ENCODE assay signal across 12 cellular contexts in the genomic region with DNA sequence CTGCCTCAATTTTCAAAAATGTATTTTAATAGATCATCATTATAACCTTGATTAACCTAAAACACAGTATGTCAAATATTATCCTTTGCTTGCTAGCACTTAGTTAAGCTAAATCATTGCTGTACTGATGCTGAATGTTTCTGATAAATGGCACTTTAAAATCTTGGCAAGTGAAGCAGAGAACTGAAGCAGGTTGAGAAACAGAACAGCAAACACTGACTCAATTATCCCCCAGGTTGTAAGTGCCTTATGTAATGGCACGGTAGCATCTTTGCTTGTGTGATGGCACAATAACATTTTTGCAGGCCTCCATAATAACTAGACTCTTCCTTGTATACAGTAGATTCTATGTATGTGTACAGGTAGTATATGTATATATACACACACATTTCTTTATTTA. TPM values are rescaled to one million over a fixed set of nuclear protein-coding genes. Genes with fewer than 3 reads are reported as not detected.
DNase-seq lines count a peak whose midpoint lies in the region; ATAC-seq, FAIRE-seq and TF ChIP-seq lines count a peak whose summit lies in the region.
"Had no signal": no experiment of that assay in that cellular context is flagged by ENCODE, and none has a peak within 500 bp of the region (broad histone marks: within the 10 kb centered on the region; RNA-seq: fewer than 3 reads in every experiment).

No MANE protein-coding gene starts in this region.

- peak; percentile 1 for DNase-seq in NCI-H748 (lab: John Stamatoyannopoulos, UW; ENCODE audit: unreplicated experiment)
- DNase-seq in NCI-H748 treated with DMSO at 0.1 percent for 48 hours (lab: John Stamatoyannopoulos, UW), result no peak
- no peak for DNase-seq in CD4-positive, alpha-beta T cell
- DNase-seq in GM12891 (ENCODE audit: insufficient read length, low spot score), result no peak
- DNase-seq in epithelial cell of esophagus (ENCODE audit: low read depth), result peak; percentile 27
- no peak for DNase-seq in stimulated activated CD4-positive, alpha-beta T cell treated with anti-CD3 and anti-CD28 coated beads, Interleukin-4, amount 100 ng/mL, for 4 hours
- no peak for DNase-seq in Right ventricle myocardium inferior (ENCODE audit: missing footprints)

- no peaks in the 10 kb centered on the region for H3K27me3 ChIP-seq in CD4-positive, alpha-beta T cell (ENCODE audit: control insufficient read depth, insufficient read depth, low read length)

- no peak overlapping the region for H3K27ac ChIP-seq in CD4-positive, alpha-beta T cell (ENCODE audit: low read depth, low read length)
- H3K27ac ChIP-seq: C4-2B, PC-9, SJSA1 had no signal

- ATAC-seq in CD4-positive, alpha-beta T cell (ENCODE audit: poor library complexity), result no peak
- ATAC-seq in Right ventricle myocardium inferior, result no peak

- POLR2A ChIA-PET in CD4-positive, alpha-beta T cell (lab: Charles Lee), result interaction anchor here (1.0 to 4.1 kb wide), 3 partner anchors 32 to 96 kb away, joined by 3 to 36 read pairs (median 20); no protein-coding TSS in a partner anchor

- no peaks in the 10 kb centered on the region for H3K9me3 Mint-ChIP-seq in CD4-positive, alpha-beta T cell

- no peak overlapping the region for H3K4me3 Mint-ChIP-seq in CD4-positive, alpha-beta T cell

- intact Hi-C loops in CD4-positive, alpha-beta T cell (cut with DNase I, micrococcal nuclease), result loop anchor here (1.0 to 2.0 kb wide), 4 partner anchors 52 to 96 kb away; no protein-coding TSS in a partner anchor
- intact Hi-C loops in Right ventricle myocardium inferior (cut with DNase I), result no loop called here

- FAIRE-seq in GM12891 (lab: Jason Lieb, UNC), result peak; percentile 5
- FAIRE-seq: GM19239 had no signal

- no peak overlapping the region for H3K4me3 ChIP-seq in epithelial cell of esophagus (ENCODE audit: low read length)
- H3K4me3 ChIP-seq: PC-9, SJSA1 had no signal

- peaks cover 89% of the 10 kb centered on the region for H3K36me3 Mint-ChIP-seq in CD4-positive, alpha-beta T cell (ENCODE audit: low read depth)

- H3K9me3 ChIP-seq in CD4-positive, alpha-beta T cell (ENCODE audit: control insufficient read depth, low read length), result no peaks in the 10 kb centered on the region
- H3K9me3 ChIP-seq: Caco-2, SJSA1 had no signal

- no peak for TF ChIP-seq POLR2A in GM12891 (IDR thresholded peaks at IDR 0.05; ENCODE audit: low read depth, low read length)

- CTCF ChIA-PET in CD4-positive, alpha-beta T cell (lab: Charles Lee), result interaction anchor here (0.6 to 4.1 kb wide), 15 partner anchors 9 to 129 kb away, joined by 3 to 76 read pairs (median 6); no protein-coding TSS in a partner anchor

- no peaks in the 10 kb centered on the region for H3K27me3 Mint-ChIP-seq in CD4-positive, alpha-beta T cell

- TF ChIP-seq CTCF in CD4-positive, alpha-beta T cell (IDR thresholded peaks at IDR 0.05), result no peak
- TF ChIP-seq CTCF in epithelial cell of esophagus (IDR thresholded peaks at IDR 0.05; ENCODE audit: insufficient read depth, low read depth, low read length, missing control alignments), result no peak

- H3K4me1 Mint-ChIP-seq in CD4-positive, alpha-beta T cell (ENCODE audit: low read depth), result peaks cover 95% of the 10 kb centered on the region

- H3K27ac Mint-ChIP-seq in CD4-positive, alpha-beta T cell, result peak overlapping the region; percentile 55

TF ChIP-seq in GM12891, 5 proteins besides CTCF, POLR2A, EP300 and RAD21:
- no peak for TF ChIP-seq POLR2AphosphoS5 (IDR thresholded peaks at IDR 0.05; ENCODE audit: low read depth, low read length)
- TF ChIP-seq TAF1 (IDR thresholded peaks at IDR 0.05; ENCODE audit: low read depth, low read length), result no peak
- TF ChIP-seq SPI1 (IDR thresholded peaks at IDR 0.05; ENCODE audit: low read depth, low read length), result no peak
- TF ChIP-seq POU2F2 (IDR thresholded peaks at IDR 0.05; ENCODE audit: low read depth, low read length), result no peak
- TF ChIP-seq PAX5 (IDR thresholded peaks at IDR 0.05; ENCODE audit: insufficient read depth, low read length, severe bottlenecking), result no peak
TF ChIP-seq in GM12891: peak in this region for 0.

RNA-seq across cellular contexts. Expression of a gene that starts 33.8 kb away (rescaled TPM):
- 100 to 1,000 TPM; 158 to 165 TPM for total RNA-seq in CD4-positive, alpha-beta T cell
- polyA plus RNA-seq in GM12891 (2012; ENCODE audit: low read depth, missing spikeins), result 56.8 TPM
- total RNA-seq in Right ventricle myocardium inferior, result 4.2 TPM
- total RNA-seq: Caco-2, PC-9, SJSA1 had no signal

Comparison
In these comparisons a context has a peak if more than half of its experiments do, and no peak if none do; other contexts are left out.
1. DNase-seq: peak in NCI-H748 (single experiment) and epithelial cell of esophagus (single experiment); none in NCI-H748 treated with DMSO at 0.1 percent for 48 hours (single experiment), CD4-positive, alpha-beta T cell (0 of 10), GM12891 (single experiment), stimulated activated CD4-positive, alpha-beta T cell treated with anti-CD3 and anti-CD28 coated beads, Interleukin-4, amount 100 ng/mL, for 4 hours (0 of 2) and Right ventricle myocardium inferior (single experiment).
2. RNA of a gene that starts 33.8 kb away (total RNA-seq): 158 to 165 TPM in CD4-positive, alpha-beta T cell; 4.2 TPM in Right ventricle myocardium inferior (single experiment); every median in the first group is over 10 times any median in the second.